In the genomic region with DNA sequence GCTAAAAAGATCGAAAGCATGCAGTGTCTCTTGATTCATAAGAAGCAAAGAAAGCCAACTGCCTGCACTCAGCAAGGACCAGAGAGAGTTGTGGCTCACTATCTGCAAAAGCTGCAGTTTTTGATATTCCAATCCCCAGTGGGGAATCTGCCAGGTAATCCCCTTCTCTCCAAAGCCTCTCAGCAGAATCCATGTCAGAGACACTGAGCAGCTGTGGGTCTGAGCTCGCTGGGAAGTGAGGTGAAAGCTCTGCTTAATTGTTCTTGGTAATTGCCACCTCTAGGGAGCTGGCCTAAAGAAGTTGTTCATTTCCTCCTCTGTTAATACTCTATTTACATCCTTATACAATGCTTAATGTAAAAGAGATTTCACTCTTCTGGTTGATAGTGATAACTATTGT, we compare ENCODE assay signal across 1 cellular context.
TF ChIP-seq lines count a peak whose summit lies in the region.

No MANE protein-coding gene starts in this region.

TF ChIP-seq in WTC11, 78 proteins besides CTCF, POLR2A, EP300 and RAD21 (continued from another document):
- TF ChIP-seq, protein P1, sequence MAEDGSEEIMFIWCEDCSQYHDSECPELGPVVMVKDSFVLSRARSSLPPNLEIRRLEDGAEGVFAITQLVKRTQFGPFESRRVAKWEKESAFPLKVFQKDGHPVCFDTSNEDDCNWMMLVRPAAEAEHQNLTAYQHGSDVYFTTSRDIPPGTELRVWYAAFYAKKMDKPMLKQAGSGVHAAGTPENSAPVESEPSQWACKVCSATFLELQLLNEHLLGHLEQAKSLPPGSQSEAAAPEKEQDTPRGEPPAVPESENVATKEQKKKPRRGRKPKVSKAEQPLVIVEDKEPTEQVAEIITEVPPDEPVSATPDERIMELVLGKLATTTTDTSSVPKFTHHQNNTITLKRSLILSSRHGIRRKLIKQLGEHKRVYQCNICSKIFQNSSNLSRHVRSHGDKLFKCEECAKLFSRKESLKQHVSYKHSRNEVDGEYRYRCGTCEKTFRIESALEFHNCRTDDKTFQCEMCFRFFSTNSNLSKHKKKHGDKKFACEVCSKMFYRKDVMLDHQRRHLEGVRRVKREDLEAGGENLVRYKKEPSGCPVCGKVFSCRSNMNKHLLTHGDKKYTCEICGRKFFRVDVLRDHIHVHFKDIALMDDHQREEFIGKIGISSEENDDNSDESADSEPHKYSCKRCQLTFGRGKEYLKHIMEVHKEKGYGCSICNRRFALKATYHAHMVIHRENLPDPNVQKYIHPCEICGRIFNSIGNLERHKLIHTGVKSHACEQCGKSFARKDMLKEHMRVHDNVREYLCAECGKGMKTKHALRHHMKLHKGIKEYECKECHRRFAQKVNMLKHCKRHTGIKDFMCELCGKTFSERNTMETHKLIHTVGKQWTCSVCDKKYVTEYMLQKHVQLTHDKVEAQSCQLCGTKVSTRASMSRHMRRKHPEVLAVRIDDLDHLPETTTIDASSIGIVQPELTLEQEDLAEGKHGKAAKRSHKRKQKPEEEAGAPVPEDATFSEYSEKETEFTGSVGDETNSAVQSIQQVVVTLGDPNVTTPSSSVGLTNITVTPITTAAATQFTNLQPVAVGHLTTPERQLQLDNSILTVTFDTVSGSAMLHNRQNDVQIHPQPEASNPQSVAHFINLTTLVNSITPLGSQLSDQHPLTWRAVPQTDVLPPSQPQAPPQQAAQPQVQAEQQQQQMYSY (CRISPR knock-in tag; IDR thresholded peaks at IDR 0.05): no peak
